1 cellular context compared by ENCODE assay signal in the genomic region with DNA sequence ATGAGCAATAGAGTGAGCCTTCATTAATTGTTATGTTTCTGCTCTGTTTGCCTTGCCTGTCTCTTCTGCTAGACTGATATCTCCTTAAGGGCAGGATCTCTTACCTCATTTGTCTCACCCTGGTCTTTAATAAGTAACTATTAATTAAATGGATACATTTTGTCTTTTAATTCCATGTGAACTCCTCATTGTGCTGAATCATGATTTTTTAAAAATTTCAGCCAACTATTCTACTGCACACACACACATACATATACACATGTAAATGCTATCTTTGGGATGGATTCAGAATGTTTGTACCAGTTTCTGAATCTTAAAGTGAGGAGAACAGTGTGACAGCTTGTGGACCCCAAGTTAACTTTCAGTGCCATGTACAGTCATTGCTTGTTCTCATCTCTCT.
TF ChIP-seq lines count a peak whose summit lies in the region.

No MANE protein-coding gene starts in this region.

TF ChIP-seq in GM23338, 12 proteins besides CTCF, POLR2A, EP300 and RAD21 (continued from another document):
- TF ChIP-seq, protein P1, sequence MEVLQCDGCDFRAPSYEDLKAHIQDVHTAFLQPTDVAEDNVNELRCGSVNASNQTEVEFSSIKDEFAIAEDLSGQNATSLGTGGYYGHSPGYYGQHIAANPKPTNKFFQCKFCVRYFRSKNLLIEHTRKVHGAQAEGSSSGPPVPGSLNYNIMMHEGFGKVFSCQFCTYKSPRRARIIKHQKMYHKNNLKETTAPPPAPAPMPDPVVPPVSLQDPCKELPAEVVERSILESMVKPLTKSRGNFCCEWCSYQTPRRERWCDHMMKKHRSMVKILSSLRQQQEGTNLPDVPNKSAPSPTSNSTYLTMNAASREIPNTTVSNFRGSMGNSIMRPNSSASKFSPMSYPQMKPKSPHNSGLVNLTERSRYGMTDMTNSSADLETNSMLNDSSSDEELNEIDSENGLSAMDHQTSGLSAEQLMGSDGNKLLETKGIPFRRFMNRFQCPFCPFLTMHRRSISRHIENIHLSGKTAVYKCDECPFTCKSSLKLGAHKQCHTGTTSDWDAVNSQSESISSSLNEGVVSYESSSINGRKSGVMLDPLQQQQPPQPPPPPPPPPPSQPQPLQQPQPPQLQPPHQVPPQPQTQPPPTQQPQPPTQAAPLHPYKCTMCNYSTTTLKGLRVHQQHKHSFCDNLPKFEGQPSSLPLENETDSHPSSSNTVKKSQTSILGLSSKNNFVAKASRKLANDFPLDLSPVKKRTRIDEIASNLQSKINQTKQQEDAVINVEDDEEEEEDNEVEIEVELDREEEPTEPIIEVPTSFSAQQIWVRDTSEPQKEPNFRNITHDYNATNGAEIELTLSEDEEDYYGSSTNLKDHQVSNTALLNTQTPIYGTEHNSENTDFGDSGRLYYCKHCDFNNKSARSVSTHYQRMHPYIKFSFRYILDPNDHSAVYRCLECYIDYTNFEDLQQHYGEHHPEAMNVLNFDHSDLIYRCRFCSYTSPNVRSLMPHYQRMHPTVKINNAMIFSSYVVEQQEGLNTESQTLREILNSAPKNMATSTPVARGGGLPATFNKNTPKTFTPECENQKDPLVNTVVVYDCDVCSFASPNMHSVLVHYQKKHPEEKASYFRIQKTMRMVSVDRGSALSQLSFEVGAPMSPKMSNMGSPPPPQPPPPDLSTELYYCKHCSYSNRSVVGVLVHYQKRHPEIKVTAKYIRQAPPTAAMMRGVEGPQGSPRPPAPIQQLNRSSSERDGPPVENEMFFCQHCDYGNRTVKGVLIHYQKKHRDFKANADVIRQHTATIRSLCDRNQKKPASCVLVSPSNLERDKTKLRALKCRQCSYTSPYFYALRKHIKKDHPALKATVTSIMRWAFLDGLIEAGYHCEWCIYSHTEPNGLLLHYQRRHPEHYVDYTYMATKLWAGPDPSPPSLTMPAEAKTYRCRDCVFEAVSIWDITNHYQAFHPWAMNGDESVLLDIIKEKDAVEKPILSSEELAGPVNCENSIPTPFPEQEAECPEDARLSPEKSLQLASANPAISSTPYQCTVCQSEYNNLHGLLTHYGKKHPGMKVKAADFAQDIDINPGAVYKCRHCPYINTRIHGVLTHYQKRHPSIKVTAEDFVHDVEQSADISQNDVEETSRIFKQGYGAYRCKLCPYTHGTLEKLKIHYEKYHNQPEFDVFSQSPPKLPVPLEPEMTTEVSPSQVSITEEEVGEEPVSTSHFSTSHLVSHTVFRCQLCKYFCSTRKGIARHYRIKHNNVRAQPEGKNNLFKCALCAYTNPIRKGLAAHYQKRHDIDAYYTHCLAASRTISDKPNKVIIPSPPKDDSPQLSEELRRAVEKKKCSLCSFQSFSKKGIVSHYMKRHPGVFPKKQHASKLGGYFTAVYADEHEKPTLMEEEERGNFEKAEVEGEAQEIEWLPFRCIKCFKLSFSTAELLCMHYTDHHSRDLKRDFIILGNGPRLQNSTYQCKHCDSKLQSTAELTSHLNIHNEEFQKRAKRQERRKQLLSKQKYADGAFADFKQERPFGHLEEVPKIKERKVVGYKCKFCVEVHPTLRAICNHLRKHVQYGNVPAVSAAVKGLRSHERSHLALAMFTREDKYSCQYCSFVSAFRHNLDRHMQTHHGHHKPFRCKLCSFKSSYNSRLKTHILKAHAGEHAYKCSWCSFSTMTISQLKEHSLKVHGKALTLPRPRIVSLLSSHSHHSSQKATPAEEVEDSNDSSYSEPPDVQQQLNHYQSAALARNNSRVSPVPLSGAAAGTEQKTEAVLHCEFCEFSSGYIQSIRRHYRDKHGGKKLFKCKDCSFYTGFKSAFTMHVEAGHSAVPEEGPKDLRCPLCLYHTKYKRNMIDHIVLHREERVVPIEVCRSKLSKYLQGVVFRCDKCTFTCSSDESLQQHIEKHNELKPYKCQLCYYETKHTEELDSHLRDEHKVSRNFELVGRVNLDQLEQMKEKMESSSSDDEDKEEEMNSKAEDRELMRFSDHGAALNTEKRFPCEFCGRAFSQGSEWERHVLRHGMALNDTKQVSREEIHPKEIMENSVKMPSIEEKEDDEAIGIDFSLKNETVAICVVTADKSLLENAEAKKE (CRISPR knock-in tag; IDR thresholded peaks at IDR 0.05): no peak
- TF ChIP-seq CREB1 (CRISPR knock-in tag; IDR thresholded peaks at IDR 0.05; ENCODE audit: low read depth) (no peak), STAT1 (IDR thresholded peaks at IDR 0.05; ENCODE audit: unreplicated experiment) (no peak), JUNB (IDR thresholded peaks at IDR 0.05; ENCODE audit: unreplicated experiment) (no peak), POLR2AphosphoS5 (IDR thresholded peaks at IDR 0.05; ENCODE audit: low read depth) (no peak), EZH2phosphoT487 (IDR thresholded peaks at IDR 0.05; ENCODE audit: unreplicated experiment) (no peak)
- TF ChIP-seq, protein P2, sequence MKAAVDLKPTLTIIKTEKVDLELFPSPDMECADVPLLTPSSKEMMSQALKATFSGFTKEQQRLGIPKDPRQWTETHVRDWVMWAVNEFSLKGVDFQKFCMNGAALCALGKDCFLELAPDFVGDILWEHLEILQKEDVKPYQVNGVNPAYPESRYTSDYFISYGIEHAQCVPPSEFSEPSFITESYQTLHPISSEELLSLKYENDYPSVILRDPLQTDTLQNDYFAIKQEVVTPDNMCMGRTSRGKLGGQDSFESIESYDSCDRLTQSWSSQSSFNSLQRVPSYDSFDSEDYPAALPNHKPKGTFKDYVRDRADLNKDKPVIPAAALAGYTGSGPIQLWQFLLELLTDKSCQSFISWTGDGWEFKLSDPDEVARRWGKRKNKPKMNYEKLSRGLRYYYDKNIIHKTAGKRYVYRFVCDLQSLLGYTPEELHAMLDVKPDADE (IDR thresholded peaks at IDR 0.05): no peak
TF ChIP-seq in GM23338: peak in this region for 0.
